Comparison of ENCODE assay signal across 1 cellular context in the genomic region with DNA sequence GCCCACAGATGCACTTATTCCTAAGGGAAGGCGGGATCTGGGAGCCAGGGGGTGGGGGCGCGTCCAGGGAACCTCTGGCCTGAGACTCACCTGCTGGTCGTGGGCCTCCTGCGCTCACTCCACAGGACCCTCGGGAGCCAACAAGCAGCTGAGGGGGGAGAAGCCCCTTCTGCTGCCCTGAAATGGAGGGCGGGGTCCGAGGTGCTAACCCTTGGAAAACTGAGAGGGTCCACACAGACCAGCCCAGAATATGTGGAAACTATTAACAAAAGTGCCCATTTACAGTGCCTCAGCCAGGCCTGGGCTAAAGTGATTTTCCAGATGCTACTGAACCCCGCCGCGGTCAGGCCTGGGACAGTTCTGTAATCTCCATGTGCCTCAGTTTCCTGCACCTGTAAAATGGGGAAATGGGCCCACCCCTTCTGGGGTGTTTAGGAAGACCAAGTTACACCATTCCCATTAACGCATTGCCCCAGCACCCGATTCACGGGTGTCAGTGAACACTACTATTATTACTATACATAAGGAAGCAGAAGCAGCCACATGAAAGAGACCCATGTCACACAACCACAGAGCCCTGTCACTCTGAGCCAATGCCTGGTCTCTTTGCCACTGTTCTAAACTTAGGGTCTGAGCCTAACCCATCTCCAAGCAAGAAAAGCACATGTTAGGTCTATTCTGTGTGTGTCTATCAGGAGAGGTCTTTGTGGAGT.
TF ChIP-seq lines count a peak whose summit lies in the region.

No MANE protein-coding gene starts in this region.

TF ChIP-seq in K562, 482 proteins besides CTCF, POLR2A, EP300 and RAD21 (continues in another document):
- TF ChIP-seq, protein P1, sequence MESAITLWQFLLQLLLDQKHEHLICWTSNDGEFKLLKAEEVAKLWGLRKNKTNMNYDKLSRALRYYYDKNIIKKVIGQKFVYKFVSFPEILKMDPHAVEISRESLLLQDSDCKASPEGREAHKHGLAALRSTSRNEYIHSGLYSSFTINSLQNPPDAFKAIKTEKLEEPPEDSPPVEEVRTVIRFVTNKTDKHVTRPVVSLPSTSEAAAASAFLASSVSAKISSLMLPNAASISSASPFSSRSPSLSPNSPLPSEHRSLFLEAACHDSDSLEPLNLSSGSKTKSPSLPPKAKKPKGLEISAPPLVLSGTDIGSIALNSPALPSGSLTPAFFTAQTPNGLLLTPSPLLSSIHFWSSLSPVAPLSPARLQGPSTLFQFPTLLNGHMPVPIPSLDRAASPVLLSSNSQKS (CRISPR knock-in tag; IDR thresholded peaks at IDR 0.05), result no peak
- TF ChIP-seq, protein P2, sequence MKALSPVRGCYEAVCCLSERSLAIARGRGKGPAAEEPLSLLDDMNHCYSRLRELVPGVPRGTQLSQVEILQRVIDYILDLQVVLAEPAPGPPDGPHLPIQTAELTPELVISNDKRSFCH (CRISPR knock-in tag; IDR thresholded peaks at IDR 0.05), result no peak
- TF ChIP-seq, protein P2 (tag; IDR thresholded peaks at IDR 0.05), result peak; percentile 36; the same call in 1 of the 2 replicates
- TF ChIP-seq, protein P3, sequence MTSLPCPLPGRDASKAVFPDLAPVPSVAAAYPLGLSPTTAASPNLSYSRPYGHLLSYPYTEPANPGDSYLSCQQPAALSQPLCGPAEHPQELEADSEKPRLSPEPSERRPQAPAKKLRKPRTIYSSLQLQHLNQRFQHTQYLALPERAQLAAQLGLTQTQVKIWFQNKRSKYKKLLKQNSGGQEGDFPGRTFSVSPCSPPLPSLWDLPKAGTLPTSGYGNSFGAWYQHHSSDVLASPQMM (CRISPR knock-in tag; IDR thresholded peaks at IDR 0.05), result no peak
- TF ChIP-seq KAT8 (IDR thresholded peaks at IDR 0.05; ENCODE audit: low read depth) (no peak), SAP30 (IDR thresholded peaks at IDR 0.05; ENCODE audit: borderline replicate concordance, insufficient read depth, low read depth, low read length, poor library complexity, severe bottlenecking) (no peak), SMARCC2 (IDR thresholded peaks at IDR 0.05; ENCODE audit: low read depth) (no peak), NCOA2 (IDR thresholded peaks at IDR 0.05; ENCODE audit: partially characterized antibody in 2 of 2) (no peak), CAMTA2 (CRISPR knock-in tag; conservative IDR thresholded peaks at IDR 0.05) (no peak), SMARCA5 (IDR thresholded peaks at IDR 0.05) (0 out of 2 replicates have a peak, but pooled peaks have one; percentile 88), MYBL2 (IDR thresholded peaks at IDR 0.05; ENCODE audit: low read depth) (no peak), MYBL2 (CRISPR knock-in tag; IDR thresholded peaks at IDR 0.05; ENCODE audit: borderline replicate concordance) (no peak), NFE2 (IDR thresholded peaks at IDR 0.05; ENCODE audit: low read depth) (no peak), KDM2B (CRISPR knock-in tag; IDR thresholded peaks at IDR 0.05) (0 out of 2 replicates have a peak, but pooled peaks have one; percentile 76), MAZ (CRISPR knock-in tag; conservative IDR thresholded peaks at IDR 0.05 in 1 of 2, IDR thresholded peaks at IDR 0.05 in 1 of 2) (0 out of 4 replicates have a peak, but pooled peaks of 1 of the 2 experiments have one; percentile 12), ATF7 (IDR thresholded peaks at IDR 0.05) (no peak), STAT5B (CRISPR knock-in tag; IDR thresholded peaks at IDR 0.05) (no peak), CHD4 (IDR thresholded peaks at IDR 0.05; ENCODE audit: insufficient read depth, insufficient replicate concordance, low read depth, low read length, poor library complexity, severe bottlenecking) (peak; percentile 96), TEAD1 (CRISPR knock-in tag; IDR thresholded peaks at IDR 0.05) (0 out of 4 replicates have a peak, but pooled peaks of 1 of the 2 experiments have one; percentile 22), HDGF (IDR thresholded peaks at IDR 0.05) (peak; percentile 3; the same call in 1 of the 2 replicates), ZNF121 (CRISPR knock-in tag; conservative IDR thresholded peaks at IDR 0.05) (no peak), FUS (optimal IDR thresholded peaks at IDR 0.05; ENCODE audit: low read depth, low read length) (no peak), KAT7 (CRISPR knock-in tag; IDR thresholded peaks at IDR 0.05; ENCODE audit: borderline replicate concordance) (no peak), HDAC3 (IDR thresholded peaks at IDR 0.05; ENCODE audit: borderline replicate concordance, partially characterized antibody) (no peak), SMC3 (conservative IDR thresholded peaks at IDR 0.05; ENCODE audit: insufficient read depth, low read depth, low read length) (no peak)
- TF ChIP-seq, protein P4, sequence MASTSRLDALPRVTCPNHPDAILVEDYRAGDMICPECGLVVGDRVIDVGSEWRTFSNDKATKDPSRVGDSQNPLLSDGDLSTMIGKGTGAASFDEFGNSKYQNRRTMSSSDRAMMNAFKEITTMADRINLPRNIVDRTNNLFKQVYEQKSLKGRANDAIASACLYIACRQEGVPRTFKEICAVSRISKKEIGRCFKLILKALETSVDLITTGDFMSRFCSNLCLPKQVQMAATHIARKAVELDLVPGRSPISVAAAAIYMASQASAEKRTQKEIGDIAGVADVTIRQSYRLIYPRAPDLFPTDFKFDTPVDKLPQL (IDR thresholded peaks at IDR 0.05; ENCODE audit: extremely low read depth, insufficient read length), result no peak
- TF ChIP-seq, protein P5, sequence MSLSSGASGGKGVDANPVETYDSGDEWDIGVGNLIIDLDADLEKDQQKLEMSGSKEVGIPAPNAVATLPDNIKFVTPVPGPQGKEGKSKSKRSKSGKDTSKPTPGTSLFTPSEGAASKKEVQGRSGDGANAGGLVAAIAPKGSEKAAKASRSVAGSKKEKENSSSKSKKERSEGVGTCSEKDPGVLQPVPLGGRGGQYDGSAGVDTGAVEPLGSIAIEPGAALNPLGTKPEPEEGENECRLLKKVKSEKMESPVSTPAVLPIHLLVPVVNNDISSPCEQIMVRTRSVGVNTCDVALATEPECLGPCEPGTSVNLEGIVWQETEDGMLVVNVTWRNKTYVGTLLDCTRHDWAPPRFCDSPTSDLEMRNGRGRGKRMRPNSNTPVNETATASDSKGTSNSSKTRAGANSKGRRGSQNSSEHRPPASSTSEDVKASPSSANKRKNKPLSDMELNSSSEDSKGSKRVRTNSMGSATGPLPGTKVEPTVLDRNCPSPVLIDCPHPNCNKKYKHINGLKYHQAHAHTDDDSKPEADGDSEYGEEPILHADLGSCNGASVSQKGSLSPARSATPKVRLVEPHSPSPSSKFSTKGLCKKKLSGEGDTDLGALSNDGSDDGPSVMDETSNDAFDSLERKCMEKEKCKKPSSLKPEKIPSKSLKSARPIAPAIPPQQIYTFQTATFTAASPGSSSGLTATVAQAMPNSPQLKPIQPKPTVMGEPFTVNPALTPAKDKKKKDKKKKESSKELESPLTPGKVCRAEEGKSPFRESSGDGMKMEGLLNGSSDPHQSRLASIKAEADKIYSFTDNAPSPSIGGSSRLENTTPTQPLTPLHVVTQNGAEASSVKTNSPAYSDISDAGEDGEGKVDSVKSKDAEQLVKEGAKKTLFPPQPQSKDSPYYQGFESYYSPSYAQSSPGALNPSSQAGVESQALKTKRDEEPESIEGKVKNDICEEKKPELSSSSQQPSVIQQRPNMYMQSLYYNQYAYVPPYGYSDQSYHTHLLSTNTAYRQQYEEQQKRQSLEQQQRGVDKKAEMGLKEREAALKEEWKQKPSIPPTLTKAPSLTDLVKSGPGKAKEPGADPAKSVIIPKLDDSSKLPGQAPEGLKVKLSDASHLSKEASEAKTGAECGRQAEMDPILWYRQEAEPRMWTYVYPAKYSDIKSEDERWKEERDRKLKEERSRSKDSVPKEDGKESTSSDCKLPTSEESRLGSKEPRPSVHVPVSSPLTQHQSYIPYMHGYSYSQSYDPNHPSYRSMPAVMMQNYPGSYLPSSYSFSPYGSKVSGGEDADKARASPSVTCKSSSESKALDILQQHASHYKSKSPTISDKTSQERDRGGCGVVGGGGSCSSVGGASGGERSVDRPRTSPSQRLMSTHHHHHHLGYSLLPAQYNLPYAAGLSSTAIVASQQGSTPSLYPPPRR (CRISPR knock-in tag; IDR thresholded peaks at IDR 0.05; ENCODE audit: borderline replicate concordance), result no peak
- TF ChIP-seq, protein P6, sequence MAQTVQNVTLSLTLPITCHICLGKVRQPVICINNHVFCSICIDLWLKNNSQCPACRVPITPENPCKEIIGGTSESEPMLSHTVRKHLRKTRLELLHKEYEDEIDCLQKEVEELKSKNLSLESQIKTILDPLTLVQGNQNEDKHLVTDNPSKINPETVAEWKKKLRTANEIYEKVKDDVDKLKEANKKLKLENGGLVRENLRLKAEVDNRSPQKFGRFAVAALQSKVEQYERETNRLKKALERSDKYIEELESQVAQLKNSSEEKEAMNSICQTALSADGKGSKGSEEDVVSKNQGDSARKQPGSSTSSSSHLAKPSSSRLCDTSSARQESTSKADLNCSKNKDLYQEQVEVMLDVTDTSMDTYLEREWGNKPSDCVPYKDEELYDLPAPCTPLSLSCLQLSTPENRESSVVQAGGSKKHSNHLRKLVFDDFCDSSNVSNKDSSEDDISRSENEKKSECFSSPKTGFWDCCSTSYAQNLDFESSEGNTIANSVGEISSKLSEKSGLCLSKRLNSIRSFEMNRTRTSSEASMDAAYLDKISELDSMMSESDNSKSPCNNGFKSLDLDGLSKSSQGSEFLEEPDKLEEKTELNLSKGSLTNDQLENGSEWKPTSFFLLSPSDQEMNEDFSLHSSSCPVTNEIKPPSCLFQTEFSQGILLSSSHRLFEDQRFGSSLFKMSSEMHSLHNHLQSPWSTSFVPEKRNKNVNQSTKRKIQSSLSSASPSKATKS (CRISPR knock-in tag; IDR thresholded peaks at IDR 0.05), result no peak
- TF ChIP-seq, protein P7, sequence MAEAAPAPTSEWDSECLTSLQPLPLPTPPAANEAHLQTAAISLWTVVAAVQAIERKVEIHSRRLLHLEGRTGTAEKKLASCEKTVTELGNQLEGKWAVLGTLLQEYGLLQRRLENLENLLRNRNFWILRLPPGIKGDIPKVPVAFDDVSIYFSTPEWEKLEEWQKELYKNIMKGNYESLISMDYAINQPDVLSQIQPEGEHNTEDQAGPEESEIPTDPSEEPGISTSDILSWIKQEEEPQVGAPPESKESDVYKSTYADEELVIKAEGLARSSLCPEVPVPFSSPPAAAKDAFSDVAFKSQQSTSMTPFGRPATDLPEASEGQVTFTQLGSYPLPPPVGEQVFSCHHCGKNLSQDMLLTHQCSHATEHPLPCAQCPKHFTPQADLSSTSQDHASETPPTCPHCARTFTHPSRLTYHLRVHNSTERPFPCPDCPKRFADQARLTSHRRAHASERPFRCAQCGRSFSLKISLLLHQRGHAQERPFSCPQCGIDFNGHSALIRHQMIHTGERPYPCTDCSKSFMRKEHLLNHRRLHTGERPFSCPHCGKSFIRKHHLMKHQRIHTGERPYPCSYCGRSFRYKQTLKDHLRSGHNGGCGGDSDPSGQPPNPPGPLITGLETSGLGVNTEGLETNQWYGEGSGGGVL (CRISPR knock-in tag; IDR thresholded peaks at IDR 0.05), result no peak
- TF ChIP-seq, protein P8, sequence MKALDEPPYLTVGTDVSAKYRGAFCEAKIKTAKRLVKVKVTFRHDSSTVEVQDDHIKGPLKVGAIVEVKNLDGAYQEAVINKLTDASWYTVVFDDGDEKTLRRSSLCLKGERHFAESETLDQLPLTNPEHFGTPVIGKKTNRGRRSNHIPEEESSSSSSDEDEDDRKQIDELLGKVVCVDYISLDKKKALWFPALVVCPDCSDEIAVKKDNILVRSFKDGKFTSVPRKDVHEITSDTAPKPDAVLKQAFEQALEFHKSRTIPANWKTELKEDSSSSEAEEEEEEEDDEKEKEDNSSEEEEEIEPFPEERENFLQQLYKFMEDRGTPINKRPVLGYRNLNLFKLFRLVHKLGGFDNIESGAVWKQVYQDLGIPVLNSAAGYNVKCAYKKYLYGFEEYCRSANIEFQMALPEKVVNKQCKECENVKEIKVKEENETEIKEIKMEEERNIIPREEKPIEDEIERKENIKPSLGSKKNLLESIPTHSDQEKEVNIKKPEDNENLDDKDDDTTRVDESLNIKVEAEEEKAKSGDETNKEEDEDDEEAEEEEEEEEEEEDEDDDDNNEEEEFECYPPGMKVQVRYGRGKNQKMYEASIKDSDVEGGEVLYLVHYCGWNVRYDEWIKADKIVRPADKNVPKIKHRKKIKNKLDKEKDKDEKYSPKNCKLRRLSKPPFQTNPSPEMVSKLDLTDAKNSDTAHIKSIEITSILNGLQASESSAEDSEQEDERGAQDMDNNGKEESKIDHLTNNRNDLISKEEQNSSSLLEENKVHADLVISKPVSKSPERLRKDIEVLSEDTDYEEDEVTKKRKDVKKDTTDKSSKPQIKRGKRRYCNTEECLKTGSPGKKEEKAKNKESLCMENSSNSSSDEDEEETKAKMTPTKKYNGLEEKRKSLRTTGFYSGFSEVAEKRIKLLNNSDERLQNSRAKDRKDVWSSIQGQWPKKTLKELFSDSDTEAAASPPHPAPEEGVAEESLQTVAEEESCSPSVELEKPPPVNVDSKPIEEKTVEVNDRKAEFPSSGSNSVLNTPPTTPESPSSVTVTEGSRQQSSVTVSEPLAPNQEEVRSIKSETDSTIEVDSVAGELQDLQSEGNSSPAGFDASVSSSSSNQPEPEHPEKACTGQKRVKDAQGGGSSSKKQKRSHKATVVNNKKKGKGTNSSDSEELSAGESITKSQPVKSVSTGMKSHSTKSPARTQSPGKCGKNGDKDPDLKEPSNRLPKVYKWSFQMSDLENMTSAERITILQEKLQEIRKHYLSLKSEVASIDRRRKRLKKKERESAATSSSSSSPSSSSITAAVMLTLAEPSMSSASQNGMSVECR (CRISPR knock-in tag; IDR thresholded peaks at IDR 0.05), result 0 out of 2 replicates have a peak, but pooled peaks have one; percentile 32
- TF ChIP-seq, protein P9, sequence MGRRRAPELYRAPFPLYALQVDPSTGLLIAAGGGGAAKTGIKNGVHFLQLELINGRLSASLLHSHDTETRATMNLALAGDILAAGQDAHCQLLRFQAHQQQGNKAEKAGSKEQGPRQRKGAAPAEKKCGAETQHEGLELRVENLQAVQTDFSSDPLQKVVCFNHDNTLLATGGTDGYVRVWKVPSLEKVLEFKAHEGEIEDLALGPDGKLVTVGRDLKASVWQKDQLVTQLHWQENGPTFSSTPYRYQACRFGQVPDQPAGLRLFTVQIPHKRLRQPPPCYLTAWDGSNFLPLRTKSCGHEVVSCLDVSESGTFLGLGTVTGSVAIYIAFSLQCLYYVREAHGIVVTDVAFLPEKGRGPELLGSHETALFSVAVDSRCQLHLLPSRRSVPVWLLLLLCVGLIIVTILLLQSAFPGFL (CRISPR knock-in tag; IDR thresholded peaks at IDR 0.05), result no peak
- TF ChIP-seq, protein P10, sequence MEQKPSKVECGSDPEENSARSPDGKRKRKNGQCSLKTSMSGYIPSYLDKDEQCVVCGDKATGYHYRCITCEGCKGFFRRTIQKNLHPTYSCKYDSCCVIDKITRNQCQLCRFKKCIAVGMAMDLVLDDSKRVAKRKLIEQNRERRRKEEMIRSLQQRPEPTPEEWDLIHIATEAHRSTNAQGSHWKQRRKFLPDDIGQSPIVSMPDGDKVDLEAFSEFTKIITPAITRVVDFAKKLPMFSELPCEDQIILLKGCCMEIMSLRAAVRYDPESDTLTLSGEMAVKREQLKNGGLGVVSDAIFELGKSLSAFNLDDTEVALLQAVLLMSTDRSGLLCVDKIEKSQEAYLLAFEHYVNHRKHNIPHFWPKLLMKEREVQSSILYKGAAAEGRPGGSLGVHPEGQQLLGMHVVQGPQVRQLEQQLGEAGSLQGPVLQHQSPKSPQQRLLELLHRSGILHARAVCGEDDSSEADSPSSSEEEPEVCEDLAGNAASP (IDR thresholded peaks at IDR 0.05), result no peak
- TF ChIP-seq, protein P11, sequence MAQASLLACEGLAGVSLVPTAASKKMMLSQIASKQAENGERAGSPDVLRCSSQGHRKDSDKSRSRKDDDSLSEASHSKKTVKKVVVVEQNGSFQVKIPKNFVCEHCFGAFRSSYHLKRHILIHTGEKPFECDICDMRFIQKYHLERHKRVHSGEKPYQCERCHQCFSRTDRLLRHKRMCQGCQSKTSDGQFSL (CRISPR knock-in tag; IDR thresholded peaks at IDR 0.05), result 0 out of 2 replicates have a peak, but pooled peaks have one; percentile 22
- TF ChIP-seq, protein P11 (tag; IDR thresholded peaks at IDR 0.05), result no peak
